Comparison of ENCODE assay signal across 20 cellular contexts in genomic region chr1:29969576-29969975, GRCh38.
DNase-seq lines count a peak whose midpoint lies in the region; ATAC-seq lines count a peak whose summit lies in the region.
"Had no signal": no experiment of that assay in that cellular context is flagged by ENCODE, and none has a peak within 500 bp of the region (broad histone marks: within the 10 kb centered on the region; RNA-seq: fewer than 3 reads in every experiment).

No MANE protein-coding gene starts in this region.

- no peaks in the 10 kb centered on the region for H3K79me2 ChIP-seq in GM23248 (ENCODE audit: insufficient read depth)

- in situ Hi-C loops in GM23248 (cut with MboI): no loop called here

- H3F3A ChIP-seq in GM23248 (ENCODE audit: insufficient read depth): 0 out of 2 replicates have a peak, but pooled peaks cover 2% of the 10 kb centered on the region

- no peak overlapping the region for H3K4me3 ChIP-seq in GM23248
- H3K4me3 ChIP-seq: GM23338 had no signal

- DNase-seq in ELR (ENCODE audit: low read depth): peak; percentile 1
- DNase-seq in islet precursor cell: peak; percentile 29
- peak; percentile 51 for DNase-seq in occipital lobe (lab: John Stamatoyannopoulos, UW)
- DNase-seq in putamen (ENCODE audit: low spot score): no peak
- DNase-seq in COLO829 (ENCODE audit: low spot score): no peak
- DNase-seq in GM23248: no peak
- DNase-seq: DMS53; EL; KG1; NCI-H1105 treated with DMSO at 0.1 percent for 48 hours; NCI-H2029 treated with DMSO at 0.1 percent for 48 hours; NCI-H345; NCI-H524; NCI-H774; NK-92 treated with Interleukin-12 subunit alpha and Interleukin-12 subunit beta, amount 100 ng/mL, for 24 hours; SIG-M5 had no signal

- H4K20me1 ChIP-seq in GM23248 (ENCODE audit: insufficient read depth): no peaks in the 10 kb centered on the region

- H3K27me3 ChIP-seq in GM23248 (replicated peaks; ENCODE audit: insufficient read depth): no peaks in the 10 kb centered on the region; the same call in none of the 2 replicates

- WGBS in GM23248 (ENCODE audit: low coverage in 1 of 2, low lambda C conversion rate in 2 of 2, missing lambda C conversion rate in 2 of 2), 2 experiments: 29 to 32% methylated on average over 3 of the region's 3 CpGs

- H3K36me3 ChIP-seq in GM23248 (ENCODE audit: low read depth): no peaks in the 10 kb centered on the region

- no peaks in the 10 kb centered on the region for H3K9me2 ChIP-seq in GM23248 (ENCODE audit: insufficient read depth)

- no peak for ATAC-seq in GM21381 (IDR thresholded peaks at IDR 0.05; ENCODE audit: unreplicated experiment)
- ATAC-seq: GM23338, Panc1 had no signal

- peaks cover 4% of the 10 kb centered on the region; the same call in 1 of the 2 replicates for H3K4me1 ChIP-seq in GM23248 (ENCODE audit: insufficient read depth)

- H3K9me3 ChIP-seq in GM23248 (ENCODE audit: low read depth): no peaks in the 10 kb centered on the region

- peak overlapping the region; percentile 49 for H3K27ac ChIP-seq in cingulate gyrus (ENCODE audit: low read depth, low read length)
- H3K27ac ChIP-seq in GM23248: no peak overlapping the region

- no peak overlapping the region for H3K4me2 ChIP-seq in GM23248 (ENCODE audit: unreplicated experiment)
- H3K4me2 ChIP-seq: GM23338 had no signal

- H2AFZ ChIP-seq in GM23248: no peak overlapping the region
- H2AFZ ChIP-seq: GM23338 had no signal

- no peak overlapping the region for H3K9ac ChIP-seq in GM23248

Comparison
In these comparisons a context has a peak if more than half of its experiments do, and no peak if none do; other contexts are left out.
1. DNase-seq: peak in ELR (single experiment), islet precursor cell (single experiment) and occipital lobe (single experiment); none in putamen (single experiment), COLO829 (single experiment) and GM23248 (single experiment).